ENCODE assay signal across 8 cellular contexts in the genomic region with DNA sequence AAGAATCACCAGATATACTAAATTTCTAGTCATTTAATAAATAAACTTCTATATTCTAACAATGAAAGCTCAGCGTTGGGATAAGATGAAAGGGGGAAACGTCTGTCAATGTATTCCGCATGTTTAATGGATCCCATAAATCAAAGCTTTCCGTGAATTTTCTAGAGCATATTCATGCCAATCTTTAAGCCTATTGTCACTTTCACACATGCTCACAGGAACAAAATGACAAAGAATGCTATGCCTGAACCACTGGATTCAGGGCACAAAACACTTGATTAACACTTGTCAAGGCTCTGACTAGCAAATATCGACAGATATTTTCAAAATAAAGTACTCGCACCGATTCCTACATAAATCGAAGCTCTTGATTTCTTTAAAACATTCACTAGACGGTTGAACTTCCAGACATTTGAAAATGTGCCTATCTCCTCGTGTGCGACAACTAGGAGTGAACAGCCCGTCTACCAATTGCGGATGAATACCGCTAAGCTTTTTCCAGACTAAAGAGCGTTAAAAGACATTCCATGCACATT. TPM values are rescaled to one million over a fixed set of nuclear protein-coding genes. Genes with fewer than 3 reads are reported as not detected.
DNase-seq lines count a peak whose midpoint lies in the region; ATAC-seq and TF ChIP-seq lines count a peak whose summit lies in the region.

No MANE protein-coding gene starts in this region.

- H3K4me1 ChIP-seq in heart right ventricle (peaks cover 0 to 64% (median 24%) of the 10 kb centered on the region in 9 donors), gastrocnemius medialis (peaks cover 26 to 34% of the 10 kb centered on the region in 2 donors)

- WGBS in heart right ventricle, 2 donors: 12 to 13% methylated on average over 15 of the region's 15 CpGs

- H3K36me3 ChIP-seq in heart right ventricle: no peaks in the 10 kb centered on the region
- no peaks in the 10 kb centered on the region for H3K36me3 ChIP-seq in SK-N-MC (ENCODE audit: insufficient read depth, low read length)
- no peaks in the 10 kb centered on the region for H3K36me3 ChIP-seq in gastrocnemius medialis

- intact Hi-C loops in heart right ventricle (cut with DNase I) (loop anchor here in 5 of 10 donors (2.0 to 10.0 kb wide), 4 partner anchors 74 to 256 kb away; no protein-coding TSS in a partner anchor), cardiac septum (cut with DNase I) (no loop called here), gastrocnemius medialis (cut with DNase I; ENCODE audit: low total_unique reads) (loop anchor here (1.0 kb wide), 1 partner anchor 186 kb away; no protein-coding TSS in a partner anchor)

- in situ Hi-C loops in gastrocnemius medialis (cut with MboI; ENCODE audit: low sequenced_read_pairs in 4 of 4): loop anchor here (25.0 kb wide), 3 partner anchors 172 to 253 kb away; no protein-coding TSS in a partner anchor

- H3K4me3 ChIP-seq in heart right ventricle (peak overlapping the region; percentile 63 to 88 (median 80)), SK-N-MC (peak overlapping the region; percentile 99), fibroblast of mammary gland (ENCODE audit: control insufficient read depth, low read depth, low read length) (peak overlapping the region; percentile 73), gastrocnemius medialis (peak overlapping the region; percentile 89 to 97 (median 96))

- DNase-seq in heart right ventricle: no peak
- no peak for DNase-seq in cardiac septum (ENCODE audit: low spot score)
- no peak for DNase-seq in SK-N-MC (ENCODE audit: low read depth, low spot score)
- no peak for DNase-seq in fibroblast of mammary gland (ENCODE audit: low read depth)
- DNase-seq in gastrocnemius medialis: no peak
- DNase-seq in T-helper 9 cell: no peak
- DNase-seq in GDM1 (lab: John Stamatoyannopoulos, UW): no peak

- H3K9me3 ChIP-seq in heart right ventricle (no peaks in the 10 kb centered on the region), SK-N-MC (ENCODE audit: low read depth, low read length) (no peaks in the 10 kb centered on the region), gastrocnemius medialis (no peaks in the 10 kb centered on the region)

- H3K27ac ChIP-seq in heart right ventricle (peak overlapping the region in 4 of 10 donors; percentile 93 to 96 (median 94)), SK-N-MC (peak overlapping the region; percentile 96), gastrocnemius medialis (peak overlapping the region; percentile 98 to 99 (median 98))

- peak overlapping the region; percentile 93 for H3K9ac ChIP-seq in SK-N-MC (ENCODE audit: insufficient read length)

- TF ChIP-seq POLR2A in gastrocnemius medialis (IDR thresholded peaks at IDR 0.05): no peak

- TF ChIP-seq CTCF in heart right ventricle (IDR thresholded peaks at IDR 0.05): no peak
- no peak for TF ChIP-seq CTCF in fibroblast of mammary gland (conservative IDR thresholded peaks at IDR 0.05; ENCODE audit: control insufficient read depth, insufficient read depth, low read depth, low read length)
- no peak for TF ChIP-seq CTCF in gastrocnemius medialis (IDR thresholded peaks at IDR 0.05 in 4 of 5, conservative IDR thresholded peaks at IDR 0.05 in 1 of 5)

- ATAC-seq in heart right ventricle (peak in 2 of 8 donors; percentile 1 to 32), gastrocnemius medialis (no peak), GM21367 (IDR thresholded peaks at IDR 0.05; ENCODE audit: unreplicated experiment) (no peak)

- H3K27me3 ChIP-seq in heart right ventricle: no peaks in the 10 kb centered on the region
- no peaks in the 10 kb centered on the region for H3K27me3 ChIP-seq in gastrocnemius medialis

RNA-seq across cellular contexts. Expression of a gene that starts 1.8 kb away (rescaled TPM):
- total RNA-seq in heart right ventricle: 10 to 100 TPM; 27.6 to 41.8 (median 31.8) TPM
- 10 to 100 TPM in 1 of 2 donors, 1 to 10 TPM in 1; 5.8 to 11.6 TPM for polyA plus RNA-seq in heart right ventricle
- total RNA-seq in cardiac septum: 31.8 TPM
- 10 to 100 TPM in 2 of 4 donors, 1 to 10 TPM in 2; 7.7 to 14.2 (median 10.0) TPM for total RNA-seq in gastrocnemius medialis
